In genomic region chr12:65636436-65636835, GRCh38 we compare ENCODE assay signal across 24 cellular contexts.
DNase-seq lines count a peak whose midpoint lies in the region; FAIRE-seq and TF ChIP-seq lines count a peak whose summit lies in the region.
"Had no signal": no experiment of that assay in that cellular context is flagged by ENCODE, and none has a peak within 500 bp of the region (broad histone marks: within the 10 kb centered on the region; RNA-seq: fewer than 3 reads in every experiment).

No MANE protein-coding gene starts in this region.

- 55 to 90% methylated on average over 1 of the region's 1 CpG for WGBS in sigmoid colon, 2 donors

- H3K27ac ChIP-seq in astrocyte (ENCODE audit: low read depth, low read length) (peak overlapping the region; percentile 92), keratinocyte (ENCODE audit: control insufficient read depth, insufficient read depth, low read length) (peak overlapping the region; percentile 97), sigmoid colon (no peak overlapping the region)
- H3K27ac ChIP-seq: C4-2B, Peyer's patch had no signal

- no peaks in the 10 kb centered on the region for H3K9me3 Mint-ChIP-seq in HFFc6
- no peaks in the 10 kb centered on the region for H3K9me3 Mint-ChIP-seq in astrocyte (ENCODE audit: unreplicated experiment)
- H3K9me3 Mint-ChIP-seq: CD8-positive, alpha-beta T cell had no signal

- H3K9me3 ChIP-seq in astrocyte (ENCODE audit: insufficient read depth, low read depth, low read length) = no peaks in the 10 kb centered on the region
- H3K9me3 ChIP-seq in keratinocyte (ENCODE audit: control insufficient read depth, low read depth, low read length) = no peaks in the 10 kb centered on the region
- no peaks in the 10 kb centered on the region for H3K9me3 ChIP-seq in sigmoid colon
- H3K9me3 ChIP-seq: Peyer's patch had no signal

- H3K4me2 ChIP-seq in astrocyte (ENCODE audit: low read length) = no peak overlapping the region
- H3K4me2 ChIP-seq in keratinocyte (ENCODE audit: control insufficient read depth, extremely low read depth, insufficient read depth, low read depth, low read length) = no peak overlapping the region

- TF ChIP-seq EP300 in sigmoid colon (IDR thresholded peaks at IDR 0.05) = no peak

- peaks cover 12% of the 10 kb centered on the region; the same call in 1 of the 2 replicates for H3K36me3 Mint-ChIP-seq in HFFc6 (ENCODE audit: low read depth)
- no peaks in the 10 kb centered on the region for H3K36me3 Mint-ChIP-seq in astrocyte (ENCODE audit: low read depth, unreplicated experiment)
- H3K36me3 Mint-ChIP-seq: CD8-positive, alpha-beta T cell; T-cell had no signal

- dilution Hi-C loops in keratinocyte (cut with MboI; ENCODE audit: extremely low pct_ligation_motif_present, low sequenced_read_pairs) = no loop called here

- peak; percentile 75 for DNase-seq in COLO829 (ENCODE audit: low spot score)
- DNase-seq in HFFc6 = no peak
- DNase-seq in astrocyte (ENCODE audit: low read depth) = no peak
- DNase-seq in keratinocyte (ENCODE audit: low read depth, low spot score) = no peak
- DNase-seq in DMS114 treated with DMSO at 0.1 percent for 48 hours (lab: John Stamatoyannopoulos, UW; ENCODE audit: unreplicated experiment) = no peak
- DNase-seq in sigmoid colon = no peak
- DNase-seq in midbrain (lab: John Stamatoyannopoulos, UW) = no peak
- DNase-seq in activated T-cell treated with anti-CD3 and anti-CD28 coated beads, Interleukin-2, amount 50 U/mL, for 1 hour = no peak
- DNase-seq: CD8-positive, alpha-beta T cell; H7; KBM-7; MV-4-11; NCI-H1105; NCI-H146; NCI-H1930; NCI-H2107; NCI-H524; NCI-H82; Peyer's patch; T-cell had no signal

- no peaks in the 10 kb centered on the region for H4K20me1 ChIP-seq in astrocyte (ENCODE audit: insufficient read depth, low read length)
- no peaks in the 10 kb centered on the region for H4K20me1 ChIP-seq in keratinocyte (ENCODE audit: control insufficient read depth, extremely low read depth, insufficient read depth, low read length)

- H3K36me3 ChIP-seq in astrocyte (ENCODE audit: insufficient read depth, low read length) (no peaks in the 10 kb centered on the region), keratinocyte (ENCODE audit: control insufficient read depth in 2 of 2, extremely low read depth in 1 of 2, insufficient read depth in 2 of 2, low read length in 2 of 2) (no peaks in the 10 kb centered on the region), sigmoid colon (no peaks in the 10 kb centered on the region)
- H3K36me3 ChIP-seq: Peyer's patch had no signal

- H2AFZ ChIP-seq in astrocyte (ENCODE audit: low read depth, low read length) (no peak overlapping the region), keratinocyte (ENCODE audit: control insufficient read depth, low read length) (no peak overlapping the region)

- H3K4me3 Mint-ChIP-seq in HFFc6 = no peak overlapping the region
- no peak overlapping the region for H3K4me3 Mint-ChIP-seq in astrocyte (ENCODE audit: unreplicated experiment)
- H3K4me3 Mint-ChIP-seq: B cell; CD8-positive, alpha-beta T cell; T-cell had no signal

- H3K4me1 Mint-ChIP-seq in HFFc6 (ENCODE audit: low read depth) = peaks cover 97% of the 10 kb centered on the region
- peaks cover 29% of the 10 kb centered on the region for H3K4me1 Mint-ChIP-seq in astrocyte (ENCODE audit: low read depth, unreplicated experiment)
- H3K4me1 Mint-ChIP-seq: B cell, T-cell had no signal

- H3K4me1 ChIP-seq in astrocyte (ENCODE audit: insufficient read depth, low read length) = peaks cover 53% of the 10 kb centered on the region
- peaks cover 59% of the 10 kb centered on the region for H3K4me1 ChIP-seq in keratinocyte (ENCODE audit: control insufficient read depth, extremely low read depth, insufficient read depth, low read length)
- H3K4me1 ChIP-seq in sigmoid colon = no peaks in the 10 kb centered on the region

- H3K79me2 ChIP-seq in astrocyte (ENCODE audit: insufficient read depth, low read length) (no peaks in the 10 kb centered on the region), keratinocyte (ENCODE audit: control insufficient read depth, insufficient read depth, low read length) (no peaks in the 10 kb centered on the region)

- TF ChIP-seq CTCF in HFFc6 (IDR thresholded peaks at IDR 0.05) = no peak
- TF ChIP-seq CTCF in astrocyte (IDR thresholded peaks at IDR 0.05; ENCODE audit: insufficient read depth, low read depth, low read length) = no peak
- TF ChIP-seq CTCF in keratinocyte (optimal IDR thresholded peaks at IDR 0.05 in 1 of 3, IDR thresholded peaks at IDR 0.05 in 1 of 3, conservative IDR thresholded peaks at IDR 0.05 in 1 of 3; ENCODE audit: extremely low read depth in 1 of 3, insufficient read depth in 2 of 3, low read length in 3 of 3) = no peak
- TF ChIP-seq CTCF in sigmoid colon (IDR thresholded peaks at IDR 0.05) = no peak

- no peak overlapping the region for H3K9ac ChIP-seq in astrocyte (ENCODE audit: low read length)
- H3K9ac ChIP-seq in keratinocyte (ENCODE audit: control insufficient read depth, extremely low read depth, insufficient read depth, low read length) = no peak overlapping the region

- FAIRE-seq in astrocyte (lab: Jason Lieb, UNC) = no peak
- no peak for FAIRE-seq in keratinocyte (lab: Jason Lieb, UNC)
- FAIRE-seq: GM18507, HTR-8/SVneo had no signal

- no peak for TF ChIP-seq POLR2A in sigmoid colon (IDR thresholded peaks at IDR 0.05)

- H3K27ac Mint-ChIP-seq in HFFc6 (peak overlapping the region; percentile 95), astrocyte (ENCODE audit: unreplicated experiment) (no peak overlapping the region)
- H3K27ac Mint-ChIP-seq: B cell; CD8-positive, alpha-beta T cell; T-cell had no signal

- no peaks in the 10 kb centered on the region for H3K9me1 ChIP-seq in keratinocyte (ENCODE audit: control insufficient read depth, extremely low read depth, insufficient read depth, low read length)

- H3K4me3 ChIP-seq in astrocyte (ENCODE audit: insufficient read depth, low read depth, low read length) (no peak overlapping the region), keratinocyte (ENCODE audit: control insufficient read depth in 2 of 3, extremely low read depth in 1 of 3, insufficient read depth in 2 of 3, low read depth in 1 of 3, low read length in 3 of 3) (no peak overlapping the region), sigmoid colon (no peak overlapping the region)
- H3K4me3 ChIP-seq: Peyer's patch had no signal

- H3K27me3 Mint-ChIP-seq in HFFc6 (ENCODE audit: insufficient read depth) (no peaks in the 10 kb centered on the region), astrocyte (ENCODE audit: low read depth, unreplicated experiment) (no peaks in the 10 kb centered on the region)
- H3K27me3 Mint-ChIP-seq: B cell had no signal

- intact Hi-C loops in sigmoid colon (cut with DNase I) = no loop called here

- H3K27me3 ChIP-seq in astrocyte (ENCODE audit: insufficient read depth, low read length) = no peaks in the 10 kb centered on the region
- H3K27me3 ChIP-seq in keratinocyte (ENCODE audit: control insufficient read depth, extremely low read depth, insufficient read depth, low read length) = no peaks in the 10 kb centered on the region
- no peaks in the 10 kb centered on the region for H3K27me3 ChIP-seq in sigmoid colon
- H3K27me3 ChIP-seq: Peyer's patch had no signal

Comparison
In these comparisons a context has a peak if more than half of its experiments do, and no peak if none do; other contexts are left out.
1. H3K27ac ChIP-seq: peak in astrocyte (single experiment) and keratinocyte (single experiment); none in sigmoid colon (0 of 4).